Comparison of ENCODE assay signal across 26 cellular contexts in genomic region chr5:156431956-156432829, GRCh38.
DNase-seq lines count a peak whose midpoint lies in the region; ATAC-seq, FAIRE-seq and TF ChIP-seq lines count a peak whose summit lies in the region.
"Had no signal": no experiment of that assay in that cellular context is flagged by ENCODE, and none has a peak within 500 bp of the region (broad histone marks: within the 10 kb centered on the region; RNA-seq: fewer than 3 reads in every experiment).

No MANE protein-coding gene starts in this region.

- H2BK12ac ChIP-seq in H1 (ENCODE audit: low read depth, low read length) (no peak overlapping the region), neuronal stem cell (ENCODE audit: low read length) (no peak overlapping the region)

- H3K56ac ChIP-seq in H1 (replicated peaks; ENCODE audit: insufficient read length, low read depth, low read length) = no peak overlapping the region

- H4K20me1 ChIP-seq in GM23338 (replicated peaks; ENCODE audit: insufficient read depth) (no peaks in the 10 kb centered on the region), H1 (replicated peaks in 1 of 2; ENCODE audit: control insufficient read depth in 1 of 2, insufficient read depth in 2 of 2, low read length in 2 of 2) (no peaks in the 10 kb centered on the region)
- H4K20me1 ChIP-seq: BLaER1 treated with 17β-estradiol and CSF1 and Interleukin-3, amounts not matched to agents 10 nM and 100 nM had no signal

- H3K27ac ChIP-seq in GM23338 (ENCODE audit: low read depth) (no peak overlapping the region), H1 (ENCODE audit: low read depth, low read length) (no peak overlapping the region), neuronal stem cell (replicated peaks; ENCODE audit: low read length) (no peak overlapping the region)
- H3K27ac ChIP-seq: BLaER1 treated with 17β-estradiol and CSF1 and Interleukin-3, amounts not matched to agents 10 nM and 100 nM had no signal

- H3K23me2 ChIP-seq in H1 (ENCODE audit: low read depth, low read length) = no peaks in the 10 kb centered on the region

- H3K9ac ChIP-seq in H1 (replicated peaks in 1 of 4; ENCODE audit: extremely low read depth in 1 of 4, low read depth in 3 of 4, low read length in 3 of 4) = no peak overlapping the region
- H3K9ac ChIP-seq in neuronal stem cell (ENCODE audit: low read depth, low read length, poor library complexity) = no peak overlapping the region
- H3K9ac ChIP-seq: BLaER1 treated with 17β-estradiol and CSF1 and Interleukin-3, amounts not matched to agents 10 nM and 100 nM; SK-N-SH had no signal

- TF ChIP-seq RAD21 in H1 (IDR thresholded peaks at IDR 0.05 in 1 of 2, conservative IDR thresholded peaks at IDR 0.05 in 1 of 2; ENCODE audit: low read depth in 2 of 2, low read length in 2 of 2) = peak; percentile 35 to 52; a peak in 3 of 4 replicates

- no peaks in the 10 kb centered on the region for H3K27me3 ChIP-seq in GM23338 (ENCODE audit: insufficient read depth)
- no peaks in the 10 kb centered on the region for H3K27me3 ChIP-seq in H1 (replicated peaks in 1 of 4; ENCODE audit: control insufficient read depth in 3 of 4, extremely low read depth in 1 of 4, insufficient read depth in 3 of 4, low read length in 3 of 4)
- H3K27me3 ChIP-seq in neuronal stem cell (ENCODE audit: control insufficient read depth in 3 of 3, insufficient read depth in 3 of 3, low read depth in 1 of 3, low read length in 3 of 3) = no peaks in the 10 kb centered on the region
- H3K27me3 ChIP-seq: BLaER1 treated with 17β-estradiol and CSF1 and Interleukin-3, amounts not matched to agents 10 nM and 100 nM had no signal

- TF ChIP-seq CTCF in GM23338 (conservative IDR thresholded peaks at IDR 0.05; ENCODE audit: low read depth in 2 of 2) = peak; percentile 32 to 53
- peak; percentile 16 to 32 (median 22); a peak in 3 of 4 replicates for TF ChIP-seq CTCF in H1 (IDR thresholded peaks at IDR 0.05; ENCODE audit: control extremely low read depth in 1 of 3, insufficient read depth in 1 of 3, low read depth in 1 of 3, low read length in 3 of 3)

- H3K4me2 ChIP-seq in GM23338 (no peak overlapping the region), H1 (ENCODE audit: insufficient read depth in 1 of 2, low read depth in 2 of 2, low read length in 2 of 2) (no peak overlapping the region), neuronal stem cell (ENCODE audit: insufficient read depth, low read length, poor library complexity, severe bottlenecking) (no peak overlapping the region)
- H3K4me2 ChIP-seq: A549; BLaER1 treated with 17β-estradiol and CSF1 and Interleukin-3, amounts not matched to agents 10 nM and 100 nM; SK-N-SH had no signal

- H4K8ac ChIP-seq in H1 (ENCODE audit: extremely low read depth, insufficient read depth, low read length) = no peak overlapping the region; the same call in 1 of the 2 replicates
- peak overlapping the region; percentile 29 for H4K8ac ChIP-seq in neuronal stem cell (ENCODE audit: low read depth, low read length)

- POLR2A ChIA-PET in H1 (lab: Charles Lee; ENCODE audit: partially characterized antibody) = no interaction called here

- H3K9me2 ChIP-seq in GM23338 (ENCODE audit: insufficient read depth) = 0 out of 2 replicates have a peak, but pooled peaks cover 2% of the 10 kb centered on the region
- H3K9me2 ChIP-seq: SK-N-SH had no signal

- H3K18ac ChIP-seq in H1 (ENCODE audit: extremely low read depth, low read length) = no peak overlapping the region
- no peak overlapping the region for H3K18ac ChIP-seq in neuronal stem cell (ENCODE audit: low read length)

- H3K4me3 ChIP-seq in GM23338 = no peak overlapping the region
- no peak overlapping the region for H3K4me3 ChIP-seq in Jurkat, Clone E6-1 (ENCODE audit: low read length)
- no peak overlapping the region for H3K4me3 ChIP-seq in H1 (ENCODE audit: extremely low read depth in 1 of 4, insufficient read depth in 2 of 4, low read depth in 3 of 4, low read length in 4 of 4)
- H3K4me3 ChIP-seq in neuronal stem cell (ENCODE audit: low read length in 2 of 2) = no peak overlapping the region
- H3K4me3 ChIP-seq: A549; BLaER1 treated with 17β-estradiol and CSF1 and Interleukin-3, amounts not matched to agents 10 nM and 100 nM; K562 had no signal

- H3K4me1 ChIP-seq in GM23338 (ENCODE audit: insufficient read depth) (no peaks in the 10 kb centered on the region), H1 (replicated peaks in 1 of 4; ENCODE audit: control insufficient read depth in 3 of 4, insufficient read depth in 4 of 4, low read length in 3 of 4) (no peaks in the 10 kb centered on the region), neuronal stem cell (ENCODE audit: control insufficient read depth in 2 of 2, insufficient read depth in 1 of 2, low read depth in 1 of 2, low read length in 2 of 2) (no peaks in the 10 kb centered on the region)
- H3K4me1 ChIP-seq: A549; BLaER1 treated with 17β-estradiol and CSF1 and Interleukin-3, amounts not matched to agents 10 nM and 100 nM had no signal

- H3K79me1 ChIP-seq in H1 (ENCODE audit: low read depth, low read length) (no peaks in the 10 kb centered on the region), neuronal stem cell (ENCODE audit: low read depth, low read length) (no peaks in the 10 kb centered on the region)

- no peak overlapping the region for H2BK5ac ChIP-seq in H1 (ENCODE audit: low read depth, low read length)
- H2BK5ac ChIP-seq in neuronal stem cell (ENCODE audit: low read length) = no peak overlapping the region

- no peak overlapping the region for H4K91ac ChIP-seq in H1 (replicated peaks; ENCODE audit: insufficient read length, low read length)
- no peak overlapping the region for H4K91ac ChIP-seq in neuronal stem cell (ENCODE audit: low read depth, low read length, poor library complexity)

- peak overlapping the region; percentile 63; the same call in 1 of the 2 replicates for H3K27ac Mint-ChIP-seq in GM23338
- H3K27ac Mint-ChIP-seq: CD4-positive, alpha-beta memory T cell had no signal

- CTCF ChIA-PET in H1 (lab: Charles Lee; ENCODE audit: partially characterized antibody) = interaction anchor here (0.5 to 1.0 kb wide), 3 partner anchors 10 to 718 kb away, joined by 3 to 4 read pairs (median 4); no protein-coding TSS in a partner anchor

- no peak overlapping the region for H2AFZ ChIP-seq in GM23338
- H2AFZ ChIP-seq in H1 (ENCODE audit: low read length) = peak overlapping the region; percentile 74
- no peak overlapping the region for H2AFZ ChIP-seq in neuronal stem cell (ENCODE audit: low read length)

- H4K5ac ChIP-seq in H1 (ENCODE audit: insufficient read length, low read depth, low read length) = no peak overlapping the region

- no peaks in the 10 kb centered on the region for H3K36me3 ChIP-seq in GM23338 (ENCODE audit: insufficient read depth)
- H3K36me3 ChIP-seq in H1 (ENCODE audit: control insufficient read depth in 2 of 4, insufficient read depth in 4 of 4, low read length in 3 of 4) = no peaks in the 10 kb centered on the region
- H3K36me3 ChIP-seq in neuronal stem cell (replicated peaks in 1 of 2; ENCODE audit: control insufficient read depth in 2 of 2, insufficient read depth in 2 of 2, low read length in 2 of 2) = no peaks in the 10 kb centered on the region
- H3K36me3 ChIP-seq: BLaER1 treated with 17β-estradiol and CSF1 and Interleukin-3, amounts not matched to agents 10 nM and 100 nM had no signal

- H3K4ac ChIP-seq in H1 (replicated peaks; ENCODE audit: insufficient read length, low read depth, low read length) (no peak overlapping the region), neuronal stem cell (ENCODE audit: low read length) (no peak overlapping the region)

- H3K14ac ChIP-seq in H1 (ENCODE audit: insufficient read length) = no peak overlapping the region
- no peak overlapping the region for H3K14ac ChIP-seq in neuronal stem cell (ENCODE audit: low read length)

- no peak overlapping the region for H2BK20ac ChIP-seq in H1 (ENCODE audit: low read length)

- no peak for TF ChIP-seq EP300 in H1 (IDR thresholded peaks at IDR 0.05; ENCODE audit: borderline replicate concordance in 1 of 2, low read depth in 2 of 2, low read length in 2 of 2)

- H3K4me1 Mint-ChIP-seq in GM23338 = 0 out of 3 replicates have a peak, but pooled peaks cover 3% of the 10 kb centered on the region
- H3K4me1 Mint-ChIP-seq: CD4-positive, alpha-beta memory T cell had no signal

- no peak overlapping the region for H3K23ac ChIP-seq in H1 (ENCODE audit: insufficient read length)
- no peak overlapping the region for H3K23ac ChIP-seq in neuronal stem cell (ENCODE audit: low read depth, low read length, poor library complexity)

- WGBS in H1 (ENCODE audit: extremely low coverage in 1 of 2, insufficient coverage in 1 of 2, insufficient read length in 1 of 2, insufficient replicate concordance in 2 of 2, low coverage in 1 of 2, low lambda C conversion rate in 2 of 2, missing lambda C conversion rate in 1 of 2), 2 experiments = 87% methylated on average over 9 of the region's 9 CpGs; no CpG with 5 or more reads in 1 of the 2 experiments
- WGBS in neuronal stem cell (ENCODE audit: extremely low coverage in 2 of 2, insufficient read length in 2 of 2, insufficient replicate concordance in 1 of 2), 2 donors = no CpG with 5 or more reads among the region's 9 CpGs

- H3K9me3 Mint-ChIP-seq in GM23338 = no peaks in the 10 kb centered on the region; the same call in 2 of the 3 replicates

- peak; percentile 70 for ATAC-seq in GM23338
- ATAC-seq: A549, HepG2, K562 had no signal

- no peaks in the 10 kb centered on the region for H3K36me3 Mint-ChIP-seq in GM23338 (ENCODE audit: low read depth)
- H3K36me3 Mint-ChIP-seq: CD4-positive, alpha-beta memory T cell had no signal

- no peak overlapping the region for H2BK120ac ChIP-seq in H1 (replicated peaks; ENCODE audit: low read depth, low read length)
- no peak overlapping the region for H2BK120ac ChIP-seq in neuronal stem cell (ENCODE audit: low read depth, low read length)

- no peak overlapping the region for H2AK5ac ChIP-seq in H1 (ENCODE audit: low read depth, low read length)
- no peak overlapping the region for H2AK5ac ChIP-seq in neuronal stem cell (ENCODE audit: low read depth, low read length)

- FAIRE-seq in H1 (lab: Jason Lieb, UNC) = no peak
- FAIRE-seq: A549, GM12891, HepG2, K562 had no signal

- peaks cover 2% of the 10 kb centered on the region for H3K27me3 Mint-ChIP-seq in GM23338 (ENCODE audit: insufficient read depth, low read depth, poor library complexity)

- no peak for TF ChIP-seq POLR2A in H1 (IDR thresholded peaks at IDR 0.05; ENCODE audit: control extremely low read depth in 1 of 2, low read depth in 2 of 2, low read length in 2 of 2)

- no peaks in the 10 kb centered on the region for H3F3A ChIP-seq in GM23338 (replicated peaks; ENCODE audit: low read depth)

- no peaks in the 10 kb centered on the region for H3K79me2 ChIP-seq in GM23338 (replicated peaks; ENCODE audit: insufficient read depth)
- no peaks in the 10 kb centered on the region for H3K79me2 ChIP-seq in H1 (ENCODE audit: control insufficient read depth in 1 of 2, insufficient read depth in 2 of 2, low read length in 2 of 2)

- DNase-seq in GM23338 (ENCODE audit: low spot score) (peak; percentile 22), H1 (ENCODE audit: low read depth in 1 of 2, low spot score in 2 of 2) (peak in 1 of 2 experiments; percentile 9), neuronal stem cell (ENCODE audit: low spot score) (no peak), NCI-H2227 (lab: John Stamatoyannopoulos, UW; ENCODE audit: unreplicated experiment) (no peak), medulla oblongata (ENCODE audit: extremely low spot score) (no peak), GM03348 (ENCODE audit: low spot score) (no peak)
- peak; percentile 14 for DNase-seq in Jurkat, Clone E6-1 (ENCODE audit: low read depth, low spot score)
- DNase-seq: AML-193; CD4-positive, alpha-beta memory T cell; COR-L47; DMS53; GDM1; Kasumi-1; MV-4-11; NCI-H1105; NCI-H1436 treated with DMSO at 0.1 percent for 48 hours; NCI-H187 treated with DMSO at 0.1 percent for 48 hours; NCI-H446; NCI-H524 treated with DMSO at 0.1 percent for 48 hours; NCI-H82; SK-N-SH had no signal

- no peaks in the 10 kb centered on the region for H3K9me3 ChIP-seq in H1 (ENCODE audit: insufficient read depth in 2 of 2, low read depth in 1 of 2, low read length in 1 of 2)
- H3K9me3 ChIP-seq in neuronal stem cell (replicated peaks in 1 of 2; ENCODE audit: control insufficient read depth in 2 of 2, insufficient read depth in 1 of 2, low read depth in 1 of 2, low read length in 2 of 2) = no peaks in the 10 kb centered on the region
- H3K9me3 ChIP-seq: SK-N-SH had no signal

- H2BK15ac ChIP-seq in H1 (ENCODE audit: low read length) = no peak overlapping the region
- H2BK15ac ChIP-seq in neuronal stem cell (ENCODE audit: low read length) = no peak overlapping the region

- no peak overlapping the region for H3K4me3 Mint-ChIP-seq in GM23338
- H3K4me3 Mint-ChIP-seq: CD4-positive, alpha-beta memory T cell had no signal

Comparison
In these comparisons a context has a peak if more than half of its experiments do, and no peak if none do; other contexts are left out.
1. DNase-seq: peak in GM23338 (single experiment) and Jurkat, Clone E6-1 (single experiment); none in neuronal stem cell (single experiment), NCI-H2227 (single experiment), medulla oblongata (single experiment) and GM03348 (single experiment).